In the genomic region with DNA sequence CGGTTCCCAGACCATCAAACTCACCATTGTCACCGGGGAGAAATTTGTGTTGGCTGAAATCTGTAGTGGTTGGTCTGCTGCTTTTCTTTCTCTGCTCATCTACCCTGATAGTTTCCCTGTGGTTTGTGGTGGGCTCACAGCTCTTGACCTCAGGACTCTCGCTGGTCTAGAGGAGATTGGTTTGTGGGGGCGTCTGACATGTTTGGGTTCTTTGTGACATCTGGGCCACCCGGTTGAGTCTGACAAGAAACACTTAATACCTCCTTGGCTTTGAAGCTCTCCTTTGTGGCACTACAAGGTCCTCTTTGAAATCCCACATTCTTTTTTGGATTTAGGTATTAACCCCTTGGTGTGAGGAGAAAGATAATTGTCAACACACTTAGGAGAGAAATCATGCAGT, we compare ENCODE assay signal across 11 cellular contexts.
DNase-seq lines count a peak whose midpoint lies in the region; ATAC-seq lines count a peak whose summit lies in the region.
"Had no signal": no experiment of that assay in that cellular context is flagged by ENCODE, and none has a peak within 500 bp of the region (broad histone marks: within the 10 kb centered on the region; RNA-seq: fewer than 3 reads in every experiment).

No MANE protein-coding gene starts in this region.

- no peaks in the 10 kb centered on the region for H3K9me3 Mint-ChIP-seq in activated T-helper 17 cell treated with anti-CD3 and anti-CD28 coated beads, Interleukin-2, amount 50 U/mL, for 72 hours
- H3K9me3 Mint-ChIP-seq: CD4-positive, CD25-positive, alpha-beta regulatory T cell had no signal

- DNase-seq in T-helper 1 cell: no peak
- DNase-seq in glomerular visceral epithelial cell (ENCODE audit: extremely low spot score): no peak
- no peak for DNase-seq in NCI-H1092 (lab: John Stamatoyannopoulos, UW)
- no peak for DNase-seq in NCI-H146 treated with DMSO at 0.1 percent for 48 hours (lab: John Stamatoyannopoulos, UW; ENCODE audit: unreplicated experiment)
- DNase-seq: amniotic stem cell; CD4-positive, CD25-positive, alpha-beta regulatory T cell; posterior cingulate gyrus had no signal

- peak; percentile 64 for ATAC-seq in GM18499 (IDR thresholded peaks at IDR 0.05; ENCODE audit: insufficient read depth, unreplicated experiment)
- peak; percentile 76 for ATAC-seq in GM19397 (IDR thresholded peaks at IDR 0.05; ENCODE audit: unreplicated experiment)
- ATAC-seq in HG02943 (IDR thresholded peaks at IDR 0.05; ENCODE audit: low read depth, unreplicated experiment): peak; percentile 86
- ATAC-seq in activated T-helper 17 cell treated with anti-CD3 and anti-CD28 coated beads, Interleukin-2, amount 50 U/mL, for 72 hours (replicated peaks): peak; percentile 69

- H3K4me1 Mint-ChIP-seq in activated T-helper 17 cell treated with anti-CD3 and anti-CD28 coated beads, Interleukin-2, amount 50 U/mL, for 72 hours: no peaks in the 10 kb centered on the region

- no peak overlapping the region for H3K4me3 Mint-ChIP-seq in activated T-helper 17 cell treated with anti-CD3 and anti-CD28 coated beads, Interleukin-2, amount 50 U/mL, for 72 hours
- H3K4me3 Mint-ChIP-seq: CD4-positive, CD25-positive, alpha-beta regulatory T cell had no signal

- H3K36me3 Mint-ChIP-seq in activated T-helper 17 cell treated with anti-CD3 and anti-CD28 coated beads, Interleukin-2, amount 50 U/mL, for 72 hours (ENCODE audit: low read depth): no peaks in the 10 kb centered on the region

- H3K27ac Mint-ChIP-seq in activated T-helper 17 cell treated with anti-CD3 and anti-CD28 coated beads, Interleukin-2, amount 50 U/mL, for 72 hours: no peak overlapping the region
- H3K27ac Mint-ChIP-seq: CD4-positive, CD25-positive, alpha-beta regulatory T cell had no signal

- no peaks in the 10 kb centered on the region for H3K27me3 Mint-ChIP-seq in activated T-helper 17 cell treated with anti-CD3 and anti-CD28 coated beads, Interleukin-2, amount 50 U/mL, for 72 hours
- H3K27me3 Mint-ChIP-seq: CD4-positive, CD25-positive, alpha-beta regulatory T cell had no signal
